8 cellular contexts compared by ENCODE assay signal in genomic region chr18:59900222-59901128, GRCh38. TPM values are rescaled to one million over a fixed set of nuclear protein-coding genes. Genes with fewer than 3 reads are reported as not detected.
DNase-seq lines count a peak whose midpoint lies in the region; ATAC-seq and TF ChIP-seq lines count a peak whose summit lies in the region.

No MANE protein-coding gene starts in this region.

- H3K27me3 ChIP-seq in lung (ENCODE audit: control insufficient read depth, insufficient read depth), result no peaks in the 10 kb centered on the region

- no peaks in the 10 kb centered on the region for H3K9me3 Mint-ChIP-seq in activated B cell treated with CpG ODN at 0.5 μM for 24 hours

- DNase-seq in activated gamma-delta T cell treated with Interleukin-2 at 50 U/mL for 16 hours (peak; percentile 56), activated gamma-delta T cell (lab: John Stamatoyannopoulos, UW) (no peak), NCI-H2107 treated with DMSO at 0.1 percent for 48 hours (lab: John Stamatoyannopoulos, UW; ENCODE audit: unreplicated experiment) (peak; percentile 81), activated B cell treated with CpG ODN at 0.5 μM for 24 hours (peak; percentile 46), coronary artery (ENCODE audit: low spot score) (no peak), lung (ENCODE audit: low spot score) (peak; percentile 36)
- DNase-seq in stimulated activated CD8-positive, alpha-beta memory T cell treated with anti-CD3 and anti-CD28 coated beads, Interleukin-15, amount 100 ng/mL, for 48 hours (ENCODE audit: low read depth in 2 of 2), result peak; percentile 44 to 58

- no peak for TF ChIP-seq CTCF in activated B cell treated with CpG ODN at 0.5 μM for 24 hours (IDR thresholded peaks at IDR 0.05)
- no peak for TF ChIP-seq CTCF in coronary artery (IDR thresholded peaks at IDR 0.05)
- no peak for TF ChIP-seq CTCF in lung (IDR thresholded peaks at IDR 0.05; ENCODE audit: control extremely low read depth, extremely low read depth)

- no peaks in the 10 kb centered on the region for H3K27me3 Mint-ChIP-seq in activated B cell treated with CpG ODN at 0.5 μM for 24 hours

- no peaks in the 10 kb centered on the region for H3K9me3 ChIP-seq in lung (ENCODE audit: control insufficient read depth in 2 of 2, insufficient read depth in 1 of 2, low read length in 1 of 2)

- WGBS in lung, 2 donors, result 1% methylated on average over 30 to 51 of the region's 51 CpGs

- peaks cover 50% of the 10 kb centered on the region for H3K36me3 Mint-ChIP-seq in activated B cell treated with CpG ODN at 0.5 μM for 24 hours (ENCODE audit: low read depth)

- H3K4me3 ChIP-seq in coronary artery (peak overlapping the region; percentile 82), lung (peak overlapping the region; percentile 75)

- POLR2A ChIA-PET in activated B cell treated with CpG ODN at 0.5 μM for 24 hours (lab: Charles Lee), result interaction anchor here (0.6 to 4.0 kb wide), 29 partner anchors 10 to 936 kb away, joined by 3 to 122 read pairs (median 6); no protein-coding TSS in a partner anchor

- H3K27ac ChIP-seq in coronary artery, result peak overlapping the region in 1 of 2 donors; percentile 51
- H3K27ac ChIP-seq in lung (ENCODE audit: low read depth in 1 of 2, low read length in 1 of 2), result peak overlapping the region in 1 of 2 donors; percentile 83

- intact Hi-C loops in activated B cell treated with CpG ODN at 0.5 μM for 24 hours (cut with micrococcal nuclease), result loop anchor here (1.0 kb wide), 4 partner anchors 18 to 761 kb away; partner anchors contain the start of gene SEC11C

- peaks cover 49% of the 10 kb centered on the region for H3K4me1 Mint-ChIP-seq in activated B cell treated with CpG ODN at 0.5 μM for 24 hours

- H3K27ac Mint-ChIP-seq in activated B cell treated with CpG ODN at 0.5 μM for 24 hours, result peak overlapping the region; percentile 99

- CTCF ChIA-PET in activated B cell treated with CpG ODN at 0.5 μM for 24 hours (lab: Charles Lee), result interaction anchor here (1.2 to 2.7 kb wide), 7 partner anchors 15 to 96 kb away, joined by 3 to 12 read pairs (median 4); no protein-coding TSS in a partner anchor

- H3K4me1 ChIP-seq in lung (ENCODE audit: control insufficient read depth in 2 of 2, insufficient read depth in 2 of 2, low read length in 2 of 2), result peaks cover 0 to 6% of the 10 kb centered on the region in 2 donors

- H3K36me3 ChIP-seq in lung (ENCODE audit: control insufficient read depth in 2 of 2, insufficient read depth in 2 of 2, low read length in 2 of 2), result no peaks in the 10 kb centered on the region

- ATAC-seq in HG02981 (IDR thresholded peaks at IDR 0.05; ENCODE audit: unreplicated experiment), result peak; percentile 40
- ATAC-seq in activated B cell treated with CpG ODN at 0.5 μM for 24 hours (ENCODE audit: low read depth), result peak; percentile 51
- peak; percentile 5 for ATAC-seq in lung (ENCODE audit: insufficient read depth, low FRiP score)

- H3K4me3 Mint-ChIP-seq in activated B cell treated with CpG ODN at 0.5 μM for 24 hours, result peak overlapping the region; percentile 92

RNA-seq across cellular contexts. Expression of gene PMAIP1, which starts 0.7 kb away (rescaled TPM):
- 68.5 and 69.9 TPM in 2 replicates for total RNA-seq in activated B cell treated with CpG ODN at 0.5 μM for 24 hours
- total RNA-seq in lung, result 1 to 10 TPM; 2.4 to 5.1 TPM
- polyA plus RNA-seq in lung, result 1 to 10 TPM; 4.4 to 9.4 TPM

Comparison
In these comparisons a context has a peak if more than half of its experiments do, and no peak if none do; other contexts are left out.
1. DNase-seq: peak in activated gamma-delta T cell treated with Interleukin-2 at 50 U/mL for 16 hours (single experiment), NCI-H2107 treated with DMSO at 0.1 percent for 48 hours (single experiment), activated B cell treated with CpG ODN at 0.5 μM for 24 hours (single experiment), lung (single experiment) and stimulated activated CD8-positive, alpha-beta memory T cell treated with anti-CD3 and anti-CD28 coated beads, Interleukin-15, amount 100 ng/mL, for 48 hours (2 of 2); none in activated gamma-delta T cell (single experiment) and coronary artery (single experiment).
2. RNA of gene PMAIP1, which starts 0.7 kb away (total RNA-seq): 68.5 to 69.9 TPM in activated B cell treated with CpG ODN at 0.5 μM for 24 hours; 2.4 to 5.1 TPM in lung; every median in the first group is over 10 times any median in the second.
3. Peak in every context shown above with its lines, with median percentiles within 50 percentile points of each other: ATAC-seq.